Comparison of ENCODE assay signal across 22 cellular contexts in the genomic region with DNA sequence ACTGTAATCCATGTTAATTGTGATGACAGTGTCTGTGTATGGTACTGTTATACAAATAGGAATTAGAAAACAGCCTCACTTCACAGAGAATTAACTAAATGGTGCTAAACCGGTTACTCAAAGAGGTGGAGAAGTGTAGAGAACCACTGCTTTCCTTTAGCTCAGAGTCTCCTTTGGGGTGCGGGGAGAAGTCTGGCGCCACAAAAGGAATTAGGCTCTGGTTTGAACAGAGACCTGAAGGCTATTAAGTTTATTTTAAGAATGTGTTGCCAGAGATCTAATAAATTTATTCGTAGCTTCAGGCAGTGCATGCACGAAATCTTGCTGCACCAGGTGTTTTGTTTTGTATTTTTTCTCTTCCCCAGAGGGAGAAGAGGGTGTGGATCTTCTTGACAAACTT.
"Had no signal": no experiment of that assay in that cellular context is flagged by ENCODE, and none has a peak within 500 bp of the region (broad histone marks: within the 10 kb centered on the region; RNA-seq: fewer than 3 reads in every experiment).

No MANE protein-coding gene starts in this region.

- DNase-seq: activated CD4-positive, CD25-positive, alpha-beta regulatory T cell treated with anti-CD3 and anti-CD28 coated beads, Interleukin-2, amount 50 U/mL, for 72 hours; activated naive CD4-positive, alpha-beta T cell treated with anti-CD3 and anti-CD28 coated beads for 36 hours; activated naive CD8-positive, alpha-beta T cell treated with anti-CD3 and anti-CD28 coated beads, Interleukin-2, amount 50 U/mL, for 24 hours; dermis blood vessel endothelial cell; effector memory CD8-positive, alpha-beta T cell; head of caudate nucleus; immature natural killer cell; left cardiac atrium; naive B cell; stimulated activated CD4-positive, alpha-beta T cell treated with anti-CD3 and anti-CD28 coated beads, Interleukin-15, amount 100 ng/mL, for 24 hours; stimulated activated CD4-positive, alpha-beta T cell treated with anti-CD3 and anti-CD28 coated beads, Interleukin-4, amount 100 ng/mL, for 24 hours; stimulated activated naive CD4-positive, alpha-beta T cell; substantia nigra; SW 1271 had no signal

- H3K4me1 Mint-ChIP-seq: activated naive CD8-positive, alpha-beta T cell treated with anti-CD3 and anti-CD28 coated beads, Interleukin-2, amount 50 U/mL, for 24 hours; immature natural killer cell; naive B cell had no signal

- H3K36me3 Mint-ChIP-seq: immature natural killer cell, naive B cell had no signal

- H3K9me3 Mint-ChIP-seq: activated naive CD4-positive, alpha-beta T cell treated with anti-CD3 and anti-CD28 coated beads for 36 hours; activated naive CD8-positive, alpha-beta T cell treated with anti-CD3 and anti-CD28 coated beads, Interleukin-2, amount 50 U/mL, for 24 hours; activated T-helper 2 cell treated with anti-CD3 and anti-CD28 coated beads, Interferon-gamma antibody, Interleukin-2, Interleukin-4, amounts not matched to agents 10 μg/mL and 5 μg/mL and 100 μg/mL, durations not matched to agents 14 hours and 24 hours and 36 hours; effector memory CD8-positive, alpha-beta T cell; naive B cell; T-helper 2 cell treated with Interferon-gamma antibody and Interleukin-4, amounts not matched to agents 5 μg/mL and 100 μg/mL, for 36 hours had no signal

- H3K4me3 ChIP-seq: ascending aorta, right atrium auricular region, tibial nerve had no signal

- H3K27me3 ChIP-seq: ascending aorta, neutrophil, right atrium auricular region, tibial nerve had no signal

- FAIRE-seq: frontal cortex had no signal

- H3K9me3 ChIP-seq: ascending aorta, neutrophil, right atrium auricular region, tibial nerve had no signal

- H3K27ac ChIP-seq: ascending aorta, epithelial cell of prostate, neutrophil, right atrium auricular region, tibial nerve had no signal

- H3K36me3 ChIP-seq: ascending aorta, neutrophil, right atrium auricular region, tibial nerve had no signal

- ATAC-seq: activated naive CD8-positive, alpha-beta T cell treated with anti-CD3 and anti-CD28 coated beads, Interleukin-2, amount 50 U/mL, for 24 hours; effector memory CD8-positive, alpha-beta T cell; left cardiac atrium had no signal

- H3K27me3 Mint-ChIP-seq: activated naive CD8-positive, alpha-beta T cell treated with anti-CD3 and anti-CD28 coated beads, Interleukin-2, amount 50 U/mL, for 24 hours; effector memory CD8-positive, alpha-beta T cell had no signal

- H3K27ac Mint-ChIP-seq: activated naive CD4-positive, alpha-beta T cell treated with anti-CD3 and anti-CD28 coated beads for 36 hours; activated naive CD8-positive, alpha-beta T cell treated with anti-CD3 and anti-CD28 coated beads, Interleukin-2, amount 50 U/mL, for 24 hours; activated T-helper 2 cell treated with anti-CD3 and anti-CD28 coated beads, Interferon-gamma antibody, Interleukin-2, Interleukin-4, amounts not matched to agents 10 μg/mL and 5 μg/mL and 100 μg/mL, durations not matched to agents 14 hours and 24 hours and 36 hours; effector memory CD8-positive, alpha-beta T cell; immature natural killer cell; naive B cell; T-helper 2 cell treated with Interferon-gamma antibody and Interleukin-4, amounts not matched to agents 5 μg/mL and 100 μg/mL, for 36 hours had no signal

- H3K4me1 ChIP-seq: ascending aorta, right atrium auricular region, tibial nerve had no signal

- H3K4me3 Mint-ChIP-seq: activated naive CD4-positive, alpha-beta T cell treated with anti-CD3 and anti-CD28 coated beads for 36 hours; activated naive CD8-positive, alpha-beta T cell treated with anti-CD3 and anti-CD28 coated beads, Interleukin-2, amount 50 U/mL, for 24 hours; effector memory CD8-positive, alpha-beta T cell; immature natural killer cell; naive B cell; T-helper 2 cell treated with Interferon-gamma antibody and Interleukin-4, amounts not matched to agents 5 μg/mL and 100 μg/mL, for 36 hours had no signal
